Comparison of ENCODE assay signal across 1 cellular context in the genomic region with DNA sequence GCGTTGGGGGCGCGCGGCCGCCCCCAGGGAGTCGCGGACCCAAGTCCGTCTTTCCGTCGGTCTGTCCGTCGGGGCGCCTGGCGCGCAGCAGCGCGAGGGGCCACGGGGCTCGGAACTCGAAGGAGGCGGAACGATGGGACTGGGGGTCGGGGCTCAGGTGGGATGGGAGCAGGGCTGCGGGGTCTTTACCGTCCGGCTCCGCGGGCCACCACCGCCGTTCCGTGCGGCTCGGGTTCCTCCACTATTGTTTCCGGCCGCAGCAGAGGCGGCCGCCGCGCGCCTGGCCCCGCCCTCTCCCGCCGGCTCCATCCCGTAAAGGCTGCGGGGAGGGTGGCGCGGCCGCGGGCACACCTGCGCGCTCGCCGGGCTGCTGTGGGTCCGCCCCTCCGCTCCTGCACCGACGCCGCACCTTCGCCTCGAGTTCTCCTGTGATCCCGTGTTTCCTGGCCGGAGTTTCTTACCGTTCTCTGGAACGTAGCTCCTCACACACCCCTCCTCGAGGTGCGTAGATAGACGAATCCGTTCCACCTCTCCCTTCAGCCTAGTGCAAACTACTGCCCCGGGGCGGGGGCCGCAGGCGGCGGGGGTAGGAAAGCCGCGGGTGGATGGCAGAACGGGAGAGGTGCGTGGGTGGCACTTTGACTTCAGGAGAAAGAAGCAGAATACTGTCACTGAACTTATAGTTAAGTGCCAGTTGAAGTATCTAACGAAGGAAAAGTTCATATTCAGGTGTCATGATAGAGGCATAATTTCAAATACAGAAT.
TF ChIP-seq lines count a peak whose summit lies in the region.

TSS of gene C21orf91 (minus strand) at position 243 of the 764 bp plus-strand sequence. CDS start 1,038 bp downstream, outside the sequence.

TF ChIP-seq in Ishikawa, 13 proteins besides CTCF, POLR2A, EP300 and RAD21 (continued from another document):
- TF ChIP-seq USF1 (IDR thresholded peaks at IDR 0.05) (no peak), TCF12 (IDR thresholded peaks at IDR 0.05; ENCODE audit: low read depth) (0 out of 2 replicates have a peak, but pooled peaks have one; percentile 9), CEBPB (IDR thresholded peaks at IDR 0.05) (no peak)
